ENCODE assay signal across 8 cellular contexts in genomic region chr3:47009225-47010049, GRCh38. TPM values are rescaled to one million over a fixed set of nuclear protein-coding genes. Genes with fewer than 3 reads are reported as not detected.
DNase-seq lines count a peak whose midpoint lies in the region; ATAC-seq and TF ChIP-seq lines count a peak whose summit lies in the region.

No MANE protein-coding gene starts in this region.

- H3K4me3 Mint-ChIP-seq in naive B cell = peak overlapping the region; percentile 78 to 91 (median 84)

- no peaks in the 10 kb centered on the region for H3K36me3 Mint-ChIP-seq in naive B cell

- no peaks in the 10 kb centered on the region for H3K9me3 Mint-ChIP-seq in naive B cell

- ATAC-seq in HG02642 (IDR thresholded peaks at IDR 0.05; ENCODE audit: poor library complexity, unreplicated experiment) (peak; percentile 67), naive B cell (ENCODE audit: low read depth in 2 of 2) (peak; percentile 91 to 94)

- H3K4me1 Mint-ChIP-seq in naive B cell = peaks cover 4 to 14% (median 9%) of the 10 kb centered on the region in 3 donors

- no peak for TF ChIP-seq CTCF in GM12865 (IDR thresholded peaks at IDR 0.05; ENCODE audit: insufficient read depth, low read depth, low read length, missing control alignments)

- H3K27me3 Mint-ChIP-seq in naive B cell = no peaks in the 10 kb centered on the region

- H3K27ac Mint-ChIP-seq in naive B cell = peak overlapping the region; percentile 49 to 92 (median 88)

- peak overlapping the region; percentile 20 for H3K4me3 ChIP-seq in GM12865 (ENCODE audit: low read depth, low read length)

- DNase-seq in GM12865 (ENCODE audit: low read depth) = peak; percentile 88
- peak; percentile 63 to 92 for DNase-seq in NCI-H524 (lab: John Stamatoyannopoulos, UW)
- peak; percentile 78 to 84 for DNase-seq in activated T-cell treated with anti-CD3 and anti-CD28 coated beads, Interleukin-2, amount 50 U/mL, for 48 hours
- DNase-seq in fibroblast of gingiva (ENCODE audit: low read depth) = peak; percentile 95
- peak; percentile 78 for DNase-seq in naive B cell
- peak; percentile 73 to 78 for DNase-seq in stimulated activated CD8-positive, alpha-beta memory T cell treated with anti-CD3 and anti-CD28 coated beads, Interleukin-7, amount 100 ng/mL, for 48 hours (ENCODE audit: extremely low read depth in 1 of 2, low read depth in 1 of 2)
- DNase-seq in NCI-H2196 treated with DMSO at 0.1 percent for 48 hours (lab: John Stamatoyannopoulos, UW; ENCODE audit: unreplicated experiment) = no peak

RNA-seq across cellular contexts. Expression of gene NBEAL2, which starts 30.0 kb away (rescaled TPM):
- 1 to 10 TPM in 4 of 6 donors, under 1 TPM in 1, not detected in 1; 0.34 to 2.2 (median 1.5) TPM for polyA plus RNA-seq in naive B cell (ENCODE audit: low read depth in 6 of 6)

RNA-seq across cellular contexts. Expression of gene CCDC12, which starts 32.9 kb away (rescaled TPM):
- polyA plus RNA-seq in naive B cell (ENCODE audit: low read depth in 6 of 6) = 100 to 1,000 TPM; 119 to 157 (median 123) TPM
